In genomic region chr7:140390466-140391190, GRCh38 we compare ENCODE assay signal across 8 cellular contexts. TPM values are rescaled to one million over a fixed set of nuclear protein-coding genes. Genes with fewer than 3 reads are reported as not detected.
A peak's percentile ranks its signal among the peaks of the same experiment; 100 is the strongest.
DNase-seq lines count a peak whose midpoint lies in the region; ATAC-seq and TF ChIP-seq lines count a peak whose summit lies in the region.

No MANE protein-coding gene starts in this region.

- H3K27me3 ChIP-seq in prostate gland (replicated peaks; ENCODE audit: insufficient read depth) = no peaks in the 10 kb centered on the region

- no peak overlapping the region for H3K4me3 ChIP-seq in prostate gland

- H3K27ac Mint-ChIP-seq in activated CD4-positive, alpha-beta memory T cell treated with anti-CD3 and anti-CD28 coated beads for 36 hours = no peak overlapping the region
- H3K27ac Mint-ChIP-seq in activated CD4-positive, alpha-beta memory T cell treated with anti-CD3 and anti-CD28 coated beads, Interleukin-2, amount 10 ng/mL, durations not matched to agents 7 days and 5 days = no peak overlapping the region
- H3K27ac Mint-ChIP-seq in T-helper 17 cell = no peak overlapping the region

- ATAC-seq in HG02884 (IDR thresholded peaks at IDR 0.05; ENCODE audit: unreplicated experiment) = peak; percentile 64
- ATAC-seq in T-helper 17 cell = peak; percentile 59
- ATAC-seq in HG02938 (IDR thresholded peaks at IDR 0.05; ENCODE audit: unreplicated experiment) = no peak

- H3K4me1 Mint-ChIP-seq in activated CD4-positive, alpha-beta memory T cell treated with anti-CD3 and anti-CD28 coated beads for 36 hours (ENCODE audit: low read depth) = peaks cover 10% of the 10 kb centered on the region
- H3K4me1 Mint-ChIP-seq in activated CD4-positive, alpha-beta memory T cell treated with anti-CD3 and anti-CD28 coated beads, Interleukin-2, amount 10 ng/mL, durations not matched to agents 7 days and 5 days = peaks cover 14% of the 10 kb centered on the region
- peaks cover 3% of the 10 kb centered on the region for H3K4me1 Mint-ChIP-seq in T-helper 17 cell

- no peak overlapping the region for H3K27ac ChIP-seq in prostate gland

- POLR2A ChIA-PET in activated CD4-positive, alpha-beta memory T cell treated with anti-CD3 and anti-CD28 coated beads for 36 hours (lab: Charles Lee) = interaction anchor here (0.5 to 4.5 kb wide), 6 partner anchors 8 to 88 kb away, joined by 3 to 44 read pairs (median 8); partner anchors contain the start of gene SLC37A3
- POLR2A ChIA-PET in activated CD4-positive, alpha-beta memory T cell treated with anti-CD3 and anti-CD28 coated beads, Interleukin-2, amount 10 ng/mL, durations not matched to agents 7 days and 5 days (lab: Charles Lee) = interaction anchor here (0.9 to 4.5 kb wide), 5 partner anchors 9 to 47 kb away, joined by 3 to 18 read pairs (median 12); partner anchors contain the start of gene RAB19

- no peaks in the 10 kb centered on the region for H3K9me3 Mint-ChIP-seq in activated CD4-positive, alpha-beta memory T cell treated with anti-CD3 and anti-CD28 coated beads for 36 hours
- no peaks in the 10 kb centered on the region for H3K9me3 Mint-ChIP-seq in activated CD4-positive, alpha-beta memory T cell treated with anti-CD3 and anti-CD28 coated beads, Interleukin-2, amount 10 ng/mL, durations not matched to agents 7 days and 5 days

- H3K36me3 Mint-ChIP-seq in activated CD4-positive, alpha-beta memory T cell treated with anti-CD3 and anti-CD28 coated beads for 36 hours = peaks cover 5% of the 10 kb centered on the region
- peaks cover 12% of the 10 kb centered on the region for H3K36me3 Mint-ChIP-seq in activated CD4-positive, alpha-beta memory T cell treated with anti-CD3 and anti-CD28 coated beads, Interleukin-2, amount 10 ng/mL, durations not matched to agents 7 days and 5 days (ENCODE audit: low read depth)
- no peaks in the 10 kb centered on the region for H3K36me3 Mint-ChIP-seq in T-helper 17 cell (ENCODE audit: low read depth)

- H3K9me3 ChIP-seq in T-helper 17 cell (ENCODE audit: control insufficient read depth, low read length, poor library complexity, severe bottlenecking) = no peaks in the 10 kb centered on the region
- no peaks in the 10 kb centered on the region for H3K9me3 ChIP-seq in prostate gland

- 92% methylated on average over 8 of the region's 8 CpGs for WGBS in prostate gland

- intact Hi-C loops in activated CD4-positive, alpha-beta memory T cell treated with anti-CD3 and anti-CD28 coated beads for 36 hours (cut with micrococcal nuclease) = loop anchor here (2.0 kb wide), 1 partner anchor 88 kb away; the partner anchor contains the start of gene MKRN1
- intact Hi-C loops in prostate gland (cut with DNase I) = no loop called here

- no peaks in the 10 kb centered on the region for H3K36me3 ChIP-seq in prostate gland

- no peak for TF ChIP-seq POLR2A in prostate gland (IDR thresholded peaks at IDR 0.05)

- no peak for TF ChIP-seq CTCF in prostate gland (IDR thresholded peaks at IDR 0.05)

- peak; percentile 65 for DNase-seq in activated CD4-positive, alpha-beta memory T cell treated with anti-CD3 and anti-CD28 coated beads for 36 hours
- no peak for DNase-seq in activated CD4-positive, alpha-beta memory T cell treated with anti-CD3 and anti-CD28 coated beads, Interleukin-2, amount 10 ng/mL, durations not matched to agents 7 days and 5 days
- DNase-seq in T-helper 17 cell = no peak
- DNase-seq in renal cortical epithelial cell (ENCODE audit: low read depth) = peak; percentile 88
- no peak for DNase-seq in LoVo (ENCODE audit: low spot score)
- DNase-seq in prostate gland (ENCODE audit: low spot score) = no peak

- H3K27me3 Mint-ChIP-seq in activated CD4-positive, alpha-beta memory T cell treated with anti-CD3 and anti-CD28 coated beads for 36 hours = no peaks in the 10 kb centered on the region
- H3K27me3 Mint-ChIP-seq in activated CD4-positive, alpha-beta memory T cell treated with anti-CD3 and anti-CD28 coated beads, Interleukin-2, amount 10 ng/mL, durations not matched to agents 7 days and 5 days = no peaks in the 10 kb centered on the region
- H3K27me3 Mint-ChIP-seq in T-helper 17 cell = no peaks in the 10 kb centered on the region

- no peaks in the 10 kb centered on the region for H3K4me1 ChIP-seq in prostate gland (replicated peaks)

- CTCF ChIA-PET in activated CD4-positive, alpha-beta memory T cell treated with anti-CD3 and anti-CD28 coated beads for 36 hours (lab: Charles Lee) = interaction anchor here (0.5 to 1.5 kb wide), 2 partner anchors 15 to 215 kb away, joined by 3 to 6 read pairs; no protein-coding TSS in a partner anchor
- CTCF ChIA-PET in activated CD4-positive, alpha-beta memory T cell treated with anti-CD3 and anti-CD28 coated beads, Interleukin-2, amount 10 ng/mL, durations not matched to agents 7 days and 5 days (lab: Charles Lee) = interaction anchor here (1.2 kb wide), 1 partner anchor 31 kb away, joined by 3 read pairs; no protein-coding TSS in a partner anchor

- no peak overlapping the region for H3K4me3 Mint-ChIP-seq in activated CD4-positive, alpha-beta memory T cell treated with anti-CD3 and anti-CD28 coated beads for 36 hours
- no peak overlapping the region for H3K4me3 Mint-ChIP-seq in activated CD4-positive, alpha-beta memory T cell treated with anti-CD3 and anti-CD28 coated beads, Interleukin-2, amount 10 ng/mL, durations not matched to agents 7 days and 5 days
- H3K4me3 Mint-ChIP-seq in T-helper 17 cell = no peak overlapping the region

RNA-seq across cellular contexts. Expression of gene SLC37A3, which starts 7.7 kb away (rescaled TPM):
- 10 to 100 TPM; 74.5 to 74.7 TPM for total RNA-seq in activated CD4-positive, alpha-beta memory T cell treated with anti-CD3 and anti-CD28 coated beads for 36 hours
- total RNA-seq in activated CD4-positive, alpha-beta memory T cell treated with anti-CD3 and anti-CD28 coated beads, Interleukin-2, amount 10 ng/mL, durations not matched to agents 7 days and 5 days = 10 to 100 TPM; 28.8 to 30.7 TPM
- total RNA-seq in T-helper 17 cell = 10 to 100 TPM; 23.8 to 26.4 TPM
- total RNA-seq in renal cortical epithelial cell = 50.5 and 56.2 TPM in 2 replicates
- 10 to 100 TPM; 25.8 to 38.8 TPM for total RNA-seq in prostate gland

RNA-seq across cellular contexts. Expression of gene RAB19, which starts 13.2 kb away (rescaled TPM):
- total RNA-seq in activated CD4-positive, alpha-beta memory T cell treated with anti-CD3 and anti-CD28 coated beads for 36 hours = 10 to 100 TPM; 13.3 to 14.5 TPM
- total RNA-seq in activated CD4-positive, alpha-beta memory T cell treated with anti-CD3 and anti-CD28 coated beads, Interleukin-2, amount 10 ng/mL, durations not matched to agents 7 days and 5 days = 1 to 10 TPM; 4.3 to 4.8 TPM
- total RNA-seq in T-helper 17 cell (1 to 10 TPM; 2.1 TPM), renal cortical epithelial cell (3.5 and 15.1 TPM in 2 replicates), prostate gland (1 to 10 TPM in 1 of 2 donors, under 1 TPM in 1; 0.80 to 9.3 TPM)

Comparison
In these comparisons a context has a peak if more than half of its experiments do, and no peak if none do; other contexts are left out.
1. DNase-seq: peak in activated CD4-positive, alpha-beta memory T cell treated with anti-CD3 and anti-CD28 coated beads for 36 hours (single experiment) and renal cortical epithelial cell (single experiment); none in activated CD4-positive, alpha-beta memory T cell treated with anti-CD3 and anti-CD28 coated beads, Interleukin-2, amount 10 ng/mL, durations not matched to agents 7 days and 5 days (single experiment), T-helper 17 cell (0 of 3), LoVo (single experiment) and prostate gland (single experiment).